ENCODE assay signal across 10 cellular contexts in genomic region chr6:52491203-52492069, GRCh38.
DNase-seq lines count a peak whose midpoint lies in the region; ATAC-seq, FAIRE-seq and TF ChIP-seq lines count a peak whose summit lies in the region.
"Had no signal": no experiment of that assay in that cellular context is flagged by ENCODE, and none has a peak within 500 bp of the region (broad histone marks: within the 10 kb centered on the region; RNA-seq: fewer than 3 reads in every experiment).

No MANE protein-coding gene starts in this region.

- TF ChIP-seq CTCF in foreskin fibroblast (IDR thresholded peaks at IDR 0.05; ENCODE audit: low read depth, low read length) = no peak

- CTCF ChIA-PET in activated CD4-positive, alpha-beta T cell treated with anti-CD3 and anti-CD28 coated beads, Interleukin-2, amount 10 ng/mL, durations not matched to agents 7 days and 5 days (lab: Charles Lee) = interaction anchor here (1.0 kb wide), 1 partner anchor 12 kb away, joined by 3 read pairs; no protein-coding TSS in a partner anchor
- CTCF ChIA-PET in activated naive CD4-positive, alpha-beta T cell treated with anti-CD3 and anti-CD28 coated beads, Interleukin-2, amount 10 ng/mL, durations not matched to agents 7 days and 5 days (lab: Charles Lee) = no interaction called here

- POLR2A ChIA-PET in activated CD4-positive, alpha-beta T cell treated with anti-CD3 and anti-CD28 coated beads, Interleukin-2, amount 10 ng/mL, durations not matched to agents 7 days and 5 days (lab: Charles Lee) = no interaction called here

- H3K4me1 Mint-ChIP-seq in activated CD4-positive, alpha-beta T cell treated with anti-CD3 and anti-CD28 coated beads, Interleukin-2, amount 10 ng/mL, durations not matched to agents 7 days and 5 days = no peaks in the 10 kb centered on the region
- H3K4me1 Mint-ChIP-seq in activated naive CD4-positive, alpha-beta T cell treated with anti-CD3 and anti-CD28 coated beads, Interleukin-2, amount 10 ng/mL, durations not matched to agents 7 days and 5 days = no peaks in the 10 kb centered on the region

- H3K4me3 ChIP-seq in foreskin fibroblast (ENCODE audit: low read depth in 1 of 2, low read length in 2 of 2) = no peak overlapping the region

- H3K27me3 Mint-ChIP-seq in activated CD4-positive, alpha-beta T cell treated with anti-CD3 and anti-CD28 coated beads, Interleukin-2, amount 10 ng/mL, durations not matched to agents 7 days and 5 days = no peaks in the 10 kb centered on the region
- H3K27me3 Mint-ChIP-seq in activated naive CD4-positive, alpha-beta T cell treated with anti-CD3 and anti-CD28 coated beads, Interleukin-2, amount 10 ng/mL, durations not matched to agents 7 days and 5 days = no peaks in the 10 kb centered on the region

- peak; percentile 90 for FAIRE-seq in GM12892 (lab: Jason Lieb, UNC)

- DNase-seq in GM12892 (ENCODE audit: insufficient read length) = no peak
- peak; percentile 68 to 83 for DNase-seq in foreskin fibroblast
- DNase-seq in activated CD4-positive, alpha-beta T cell treated with anti-CD3 and anti-CD28 coated beads, Interleukin-2, amount 10 ng/mL, durations not matched to agents 7 days and 5 days = no peak
- no peak for DNase-seq in stimulated activated naive CD4-positive, alpha-beta T cell treated with Interleukin-2 at 50 U/mL for 16 hours (lab: John Stamatoyannopoulos, UW)
- DNase-seq in NCI-H69 (lab: John Stamatoyannopoulos, UW) = no peak
- DNase-seq in activated naive CD4-positive, alpha-beta T cell treated with anti-CD3 and anti-CD28 coated beads, Interleukin-2, amount 10 ng/mL, durations not matched to agents 7 days and 5 days = no peak
- DNase-seq: stimulated activated CD4-positive, alpha-beta T cell treated with anti-CD3 and anti-CD28 coated beads, Interleukin-15, amount 100 ng/mL, for 24 hours; WERI-Rb-1 had no signal

- TF ChIP-seq POLR2A in GM12892 (IDR thresholded peaks at IDR 0.05; ENCODE audit: low read depth, low read length) = peak; percentile 20; the same call in 1 of the 2 replicates

- H3K4me3 Mint-ChIP-seq in activated CD4-positive, alpha-beta T cell treated with anti-CD3 and anti-CD28 coated beads, Interleukin-2, amount 10 ng/mL, durations not matched to agents 7 days and 5 days = no peak overlapping the region
- no peak overlapping the region for H3K4me3 Mint-ChIP-seq in activated naive CD4-positive, alpha-beta T cell treated with anti-CD3 and anti-CD28 coated beads, Interleukin-2, amount 10 ng/mL, durations not matched to agents 7 days and 5 days

- peaks cover 2% of the 10 kb centered on the region for H3K9me3 Mint-ChIP-seq in activated CD4-positive, alpha-beta T cell treated with anti-CD3 and anti-CD28 coated beads, Interleukin-2, amount 10 ng/mL, durations not matched to agents 7 days and 5 days
- H3K9me3 Mint-ChIP-seq in activated naive CD4-positive, alpha-beta T cell treated with anti-CD3 and anti-CD28 coated beads, Interleukin-2, amount 10 ng/mL, durations not matched to agents 7 days and 5 days = no peaks in the 10 kb centered on the region

- no peaks in the 10 kb centered on the region for H3K36me3 Mint-ChIP-seq in activated CD4-positive, alpha-beta T cell treated with anti-CD3 and anti-CD28 coated beads, Interleukin-2, amount 10 ng/mL, durations not matched to agents 7 days and 5 days (ENCODE audit: low read depth)
- H3K36me3 Mint-ChIP-seq in activated naive CD4-positive, alpha-beta T cell treated with anti-CD3 and anti-CD28 coated beads, Interleukin-2, amount 10 ng/mL, durations not matched to agents 7 days and 5 days = no peaks in the 10 kb centered on the region

- ATAC-seq in GM21447 (IDR thresholded peaks at IDR 0.05; ENCODE audit: unreplicated experiment) = peak; percentile 68
- peak; percentile 58 for ATAC-seq in HG03442 (IDR thresholded peaks at IDR 0.05; ENCODE audit: unreplicated experiment)

- H3K27ac Mint-ChIP-seq in activated CD4-positive, alpha-beta T cell treated with anti-CD3 and anti-CD28 coated beads, Interleukin-2, amount 10 ng/mL, durations not matched to agents 7 days and 5 days = no peak overlapping the region
- H3K27ac Mint-ChIP-seq in activated naive CD4-positive, alpha-beta T cell treated with anti-CD3 and anti-CD28 coated beads, Interleukin-2, amount 10 ng/mL, durations not matched to agents 7 days and 5 days = no peak overlapping the region

Comparison
In these comparisons a context has a peak if more than half of its experiments do, and no peak if none do; other contexts are left out.
1. DNase-seq: peak in foreskin fibroblast (2 of 2); none in GM12892 (single experiment), activated CD4-positive, alpha-beta T cell treated with anti-CD3 and anti-CD28 coated beads, Interleukin-2, amount 10 ng/mL, durations not matched to agents 7 days and 5 days (single experiment), stimulated activated naive CD4-positive, alpha-beta T cell treated with Interleukin-2 at 50 U/mL for 16 hours (single experiment), NCI-H69 (single experiment) and activated naive CD4-positive, alpha-beta T cell treated with anti-CD3 and anti-CD28 coated beads, Interleukin-2, amount 10 ng/mL, durations not matched to agents 7 days and 5 days (single experiment).